9 cellular contexts compared by ENCODE assay signal in genomic region chr22:22030493-22031182, GRCh38. TPM values are rescaled to one million over a fixed set of nuclear protein-coding genes. Genes with fewer than 3 reads are reported as not detected.
DNase-seq lines count a peak whose midpoint lies in the region; ATAC-seq, FAIRE-seq and TF ChIP-seq lines count a peak whose summit lies in the region.
"Had no signal": no experiment of that assay in that cellular context is flagged by ENCODE, and none has a peak within 500 bp of the region (broad histone marks: within the 10 kb centered on the region; RNA-seq: fewer than 3 reads in every experiment).

No MANE protein-coding gene starts in this region.

- no peaks in the 10 kb centered on the region for H3K4me1 Mint-ChIP-seq in HFFc6 (ENCODE audit: low read depth)

- peak; percentile 31; the same call in 1 of the 3 replicates for ATAC-seq in SK-N-SH treated with all-trans-retinoic acid at 6 μM for 48 hours
- ATAC-seq in left lobe of liver: peak; percentile 40

- H3K9me3 ChIP-seq in effector memory CD4-positive, alpha-beta T cell (ENCODE audit: control insufficient read depth, low read length): no peaks in the 10 kb centered on the region

- H3K27me3 ChIP-seq in effector memory CD4-positive, alpha-beta T cell (replicated peaks; ENCODE audit: control insufficient read depth, insufficient read depth, low read length, poor library complexity, severe bottlenecking): no peaks in the 10 kb centered on the region

- H3K4me3 ChIP-seq in effector memory CD4-positive, alpha-beta T cell (ENCODE audit: insufficient read depth, low read depth, low read length, poor library complexity, severe bottlenecking): no peak overlapping the region

- H3K36me3 Mint-ChIP-seq in HFFc6 (ENCODE audit: low read depth): no peaks in the 10 kb centered on the region

- H3K4me1 ChIP-seq in effector memory CD4-positive, alpha-beta T cell (ENCODE audit: control insufficient read depth, insufficient read depth, low read length, poor library complexity, severe bottlenecking): no peaks in the 10 kb centered on the region

- DNase-seq in DMS 273 (lab: John Stamatoyannopoulos, UW; ENCODE audit: unreplicated experiment): peak; percentile 40
- no peak for DNase-seq in DMS 273 treated with DMSO at 0.1 percent for 48 hours (lab: John Stamatoyannopoulos, UW)
- DNase-seq in HFFc6: no peak
- DNase-seq in left lobe of liver (ENCODE audit: low spot score): no peak
- no peak for DNase-seq in activated CD4-positive, alpha-beta T cell treated with anti-CD3 and anti-CD28 coated beads, Interleukin-2, amount 50 U/mL, for 48 hours
- DNase-seq in frontal cortex (ENCODE audit: low spot score in 2 of 2): no peak
- DNase-seq in effector memory CD4-positive, alpha-beta T cell: no peak

- H3K36me3 ChIP-seq in effector memory CD4-positive, alpha-beta T cell (ENCODE audit: control insufficient read depth, insufficient read depth, low read length): no peaks in the 10 kb centered on the region

- peak; percentile 43 for TF ChIP-seq CTCF in HFFc6 (IDR thresholded peaks at IDR 0.05)

- H3K27me3 Mint-ChIP-seq in HFFc6 (ENCODE audit: insufficient read depth): peaks cover 27% of the 10 kb centered on the region

- H3K27ac Mint-ChIP-seq in HFFc6: no peak overlapping the region

- no peak overlapping the region for H3K27ac ChIP-seq in effector memory CD4-positive, alpha-beta T cell (ENCODE audit: insufficient read depth, low read length, poor library complexity, severe bottlenecking)

- no peak overlapping the region for H3K4me3 Mint-ChIP-seq in HFFc6

- no peaks in the 10 kb centered on the region for H3K9me3 Mint-ChIP-seq in HFFc6

- FAIRE-seq in frontal cortex (lab: Jason Lieb, UNC): no peak
- FAIRE-seq: A204.1 had no signal

TF ChIP-seq in SK-N-SH treated with all-trans-retinoic acid at 6 μM for 48 hours, 23 proteins besides CTCF, POLR2A, EP300 and RAD21:
- no peak for TF ChIP-seq SNAI2 (CRISPR knock-in tag; IDR thresholded peaks at IDR 0.05)
- no peak for TF ChIP-seq ESRRG (CRISPR knock-in tag; IDR thresholded peaks at IDR 0.05)
- TF ChIP-seq OSR1 (CRISPR knock-in tag; IDR thresholded peaks at IDR 0.05): no peak
- no peak for TF ChIP-seq PPARA (CRISPR knock-in tag; IDR thresholded peaks at IDR 0.05; ENCODE audit: borderline replicate concordance)
- TF ChIP-seq CSRNP3 (CRISPR knock-in tag; IDR thresholded peaks at IDR 0.05): no peak
- no peak for TF ChIP-seq ISL1 (CRISPR knock-in tag; IDR thresholded peaks at IDR 0.05)
- TF ChIP-seq GLIS3 (CRISPR knock-in tag; IDR thresholded peaks at IDR 0.05): no peak
- TF ChIP-seq ZFP3 (CRISPR knock-in tag; IDR thresholded peaks at IDR 0.05): no peak
- no peak for TF ChIP-seq ZNF8 (CRISPR knock-in tag; IDR thresholded peaks at IDR 0.05)
- TF ChIP-seq TSHZ2 (CRISPR knock-in tag; IDR thresholded peaks at IDR 0.05): no peak
- TF ChIP-seq ZNF565 (CRISPR knock-in tag; conservative IDR thresholded peaks at IDR 0.05; ENCODE audit: low read depth): no peak
- no peak for TF ChIP-seq ZNF70 (CRISPR knock-in tag; IDR thresholded peaks at IDR 0.05)
- no peak for TF ChIP-seq BACH2 (CRISPR knock-in tag; IDR thresholded peaks at IDR 0.05; ENCODE audit: borderline replicate concordance)
- no peak for TF ChIP-seq CSDC2 (CRISPR knock-in tag; IDR thresholded peaks at IDR 0.05)
- no peak for TF ChIP-seq ZC3H10 (CRISPR knock-in tag; IDR thresholded peaks at IDR 0.05)
- TF ChIP-seq RARB (CRISPR knock-in tag; IDR thresholded peaks at IDR 0.05): no peak
- TF ChIP-seq PATZ1 (CRISPR knock-in tag; IDR thresholded peaks at IDR 0.05; ENCODE audit: borderline replicate concordance): no peak
- TF ChIP-seq TCF4 (CRISPR knock-in tag; IDR thresholded peaks at IDR 0.05; ENCODE audit: borderline replicate concordance): no peak
- no peak for TF ChIP-seq TOX (CRISPR knock-in tag; IDR thresholded peaks at IDR 0.05; ENCODE audit: borderline replicate concordance)

RNA-seq across cellular contexts. Expression of gene TOP3B, which starts 48.1 kb away (rescaled TPM):
- total RNA-seq in HFFc6 (2021; fragmentation: NEBNext Ultra II Directional; extraction: Animal tissue kit (Norgen Biotek cat#: 25700)): 10 to 100 TPM; 13.8 to 17.1 (median 15.2) TPM
- total RNA-seq in left lobe of liver (24.0 TPM), frontal cortex (15.1 TPM)
